Comparison of ENCODE assay signal across 13 cellular contexts in the genomic region with DNA sequence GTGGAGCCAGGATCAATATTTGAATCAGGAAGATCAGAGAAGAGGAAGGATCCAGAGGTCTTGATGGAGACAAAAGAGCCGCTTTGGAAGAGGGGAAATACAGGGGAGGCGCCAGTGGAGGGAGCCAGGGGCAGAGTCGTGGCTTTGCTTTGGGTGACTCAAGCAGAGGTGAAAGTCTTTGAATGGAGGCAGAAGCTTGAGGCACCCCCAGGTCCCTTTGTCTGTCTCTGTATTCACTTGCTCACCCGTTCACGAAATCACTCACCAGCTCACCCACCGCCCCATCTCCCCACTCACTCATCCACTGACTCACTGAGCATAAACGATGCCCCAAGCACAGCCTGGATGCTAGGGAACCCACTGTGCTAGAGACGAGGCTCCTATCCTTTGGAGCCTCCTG.
A peak's percentile ranks its signal among the peaks of the same experiment; 100 is the strongest.
DNase-seq lines count a peak whose midpoint lies in the region; ATAC-seq and TF ChIP-seq lines count a peak whose summit lies in the region.
"Had no signal": no experiment of that assay in that cellular context is flagged by ENCODE, and none has a peak within 500 bp of the region (broad histone marks: within the 10 kb centered on the region; RNA-seq: fewer than 3 reads in every experiment).

No MANE protein-coding gene starts in this region.

- peak; percentile 81 for ATAC-seq in activated CD8-positive, alpha-beta T cell treated with anti-CD3 and anti-CD28 coated beads for 36 hours
- peak; percentile 93 for ATAC-seq in stimulated activated naive CD8-positive, alpha-beta T cell treated with anti-CD3 and anti-CD28 coated beads, Interleukin-15, Interleukin-2, amounts not matched to agents 100 U/mL and 50 U/mL, for 24 hours
- ATAC-seq in GM18858 (IDR thresholded peaks at IDR 0.05; ENCODE audit: unreplicated experiment): no peak
- ATAC-seq: right lobe of liver had no signal

- POLR2A ChIA-PET in activated CD8-positive, alpha-beta T cell treated with anti-CD3 and anti-CD28 coated beads for 36 hours (lab: Charles Lee): interaction anchor here (0.9 to 1.4 kb wide), 4 partner anchors 8 to 254 kb away, joined by 3 to 6 read pairs (median 4); partner anchors contain the start of gene BCL2L11

- no peaks in the 10 kb centered on the region for H3K36me3 Mint-ChIP-seq in activated CD8-positive, alpha-beta T cell treated with anti-CD3 and anti-CD28 coated beads for 36 hours (ENCODE audit: low read depth)

- CTCF ChIA-PET in activated CD8-positive, alpha-beta T cell treated with anti-CD3 and anti-CD28 coated beads for 36 hours (lab: Charles Lee): interaction anchor here (0.7 to 9.2 kb wide), 8 partner anchors 8 to 61 kb away, joined by 3 to 50 read pairs (median 6); no protein-coding TSS in a partner anchor

- H3K27me3 Mint-ChIP-seq in activated CD8-positive, alpha-beta T cell treated with anti-CD3 and anti-CD28 coated beads for 36 hours: peaks cover 10% of the 10 kb centered on the region

- intact Hi-C loops in activated CD8-positive, alpha-beta T cell treated with anti-CD3 and anti-CD28 coated beads for 36 hours (cut with micrococcal nuclease): no loop called here

- no peaks in the 10 kb centered on the region for H3K9me3 Mint-ChIP-seq in activated CD8-positive, alpha-beta T cell treated with anti-CD3 and anti-CD28 coated beads for 36 hours

- DNase-seq in activated T-cell treated with anti-CD3 and anti-CD28 coated beads for 48 hours (ENCODE audit: low read depth): peak; percentile 70
- no peak for DNase-seq in activated T-cell treated with anti-CD3 and anti-CD28 coated beads, Interleukin-2, amount 50 U/mL, for 1 hour
- DNase-seq in activated CD8-positive, alpha-beta T cell treated with anti-CD3 and anti-CD28 coated beads for 36 hours: peak; percentile 87
- peak; percentile 1 for DNase-seq in kidney tubule cell (ENCODE audit: low spot score)
- DNase-seq in stimulated activated naive CD8-positive, alpha-beta T cell treated with anti-CD3 and anti-CD28 coated beads, Interleukin-15, Interleukin-2, amounts not matched to agents 100 U/mL and 50 U/mL, for 24 hours: peak; percentile 68
- DNase-seq in ureter (ENCODE audit: low spot score): no peak
- DNase-seq in BE2C: no peak
- DNase-seq: kidney, NCI-H146, NCI-H774, right lobe of liver had no signal

- H3K4me1 ChIP-seq in BE2C: no peaks in the 10 kb centered on the region
- H3K4me1 ChIP-seq: HAP-1, right lobe of liver had no signal

- no peaks in the 10 kb centered on the region for H3K27me3 ChIP-seq in BE2C
- H3K27me3 ChIP-seq: right lobe of liver had no signal

- no peaks in the 10 kb centered on the region for H3K9me3 ChIP-seq in BE2C
- H3K9me3 ChIP-seq: HAP-1, right lobe of liver had no signal

- no peak overlapping the region for H3K4me3 Mint-ChIP-seq in activated CD8-positive, alpha-beta T cell treated with anti-CD3 and anti-CD28 coated beads for 36 hours

- no peak for TF ChIP-seq CTCF in activated CD8-positive, alpha-beta T cell treated with anti-CD3 and anti-CD28 coated beads for 36 hours (IDR thresholded peaks at IDR 0.05)
- no peak for TF ChIP-seq CTCF in BE2C (IDR thresholded peaks at IDR 0.05; ENCODE audit: low read depth, low read length)

- H3K4me1 Mint-ChIP-seq in activated CD8-positive, alpha-beta T cell treated with anti-CD3 and anti-CD28 coated beads for 36 hours (ENCODE audit: low read depth): peaks cover 54% of the 10 kb centered on the region

- H3K27ac Mint-ChIP-seq in activated CD8-positive, alpha-beta T cell treated with anti-CD3 and anti-CD28 coated beads for 36 hours: peak overlapping the region; percentile 22

- no peak overlapping the region for H3K4me3 ChIP-seq in BE2C (ENCODE audit: low read depth, low read length)
- H3K4me3 ChIP-seq: HAP-1, right lobe of liver had no signal

- no peaks in the 10 kb centered on the region for H3K36me3 ChIP-seq in BE2C
- H3K36me3 ChIP-seq: HAP-1, right lobe of liver had no signal

Comparison
In these comparisons a context has a peak if more than half of its experiments do, and no peak if none do; other contexts are left out.
1. DNase-seq: peak in activated T-cell treated with anti-CD3 and anti-CD28 coated beads for 48 hours (single experiment), activated CD8-positive, alpha-beta T cell treated with anti-CD3 and anti-CD28 coated beads for 36 hours (single experiment), kidney tubule cell (single experiment) and stimulated activated naive CD8-positive, alpha-beta T cell treated with anti-CD3 and anti-CD28 coated beads, Interleukin-15, Interleukin-2, amounts not matched to agents 100 U/mL and 50 U/mL, for 24 hours (single experiment); none in activated T-cell treated with anti-CD3 and anti-CD28 coated beads, Interleukin-2, amount 50 U/mL, for 1 hour (single experiment), ureter (single experiment) and BE2C (single experiment).